ENCODE assay signal across 16 cellular contexts in the genomic region with DNA sequence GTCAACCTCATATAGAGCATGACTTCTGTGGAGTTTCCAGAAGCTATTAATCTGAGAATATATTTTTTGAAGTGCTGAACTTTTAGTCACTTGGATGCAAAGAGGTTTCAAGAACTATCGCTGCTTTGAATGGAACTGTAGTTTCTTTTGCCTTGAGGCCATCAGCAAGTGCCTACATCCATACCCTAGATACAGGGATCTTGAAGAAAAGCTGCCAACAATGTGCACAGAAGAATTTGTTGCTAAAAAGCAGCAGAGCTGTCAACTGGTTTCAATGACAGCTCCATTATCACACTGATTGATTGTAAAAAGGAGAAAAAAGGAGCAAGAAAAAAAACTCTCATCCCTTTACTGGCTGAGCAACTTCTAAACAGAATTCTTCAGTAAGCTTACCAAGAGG.
DNase-seq lines count a peak whose midpoint lies in the region; ATAC-seq and TF ChIP-seq lines count a peak whose summit lies in the region.
"Had no signal": no experiment of that assay in that cellular context is flagged by ENCODE, and none has a peak within 500 bp of the region (broad histone marks: within the 10 kb centered on the region; RNA-seq: fewer than 3 reads in every experiment).

No MANE protein-coding gene starts in this region.

- H3K4me3 Mint-ChIP-seq in neural crest cell = peak overlapping the region; percentile 1
- H3K4me3 Mint-ChIP-seq: CD4-positive, CD25-positive, alpha-beta regulatory T cell; CD8-positive, alpha-beta memory T cell; H9 had no signal

- H3K27me3 Mint-ChIP-seq in neural crest cell (ENCODE audit: low read depth) = no peaks in the 10 kb centered on the region
- H3K27me3 Mint-ChIP-seq: CD4-positive, CD25-positive, alpha-beta regulatory T cell; CD8-positive, alpha-beta memory T cell had no signal

- no peak overlapping the region for H3K27ac Mint-ChIP-seq in neural crest cell (ENCODE audit: unreplicated experiment)
- H3K27ac Mint-ChIP-seq: CD4-positive, CD25-positive, alpha-beta regulatory T cell; CD8-positive, alpha-beta memory T cell; H9 had no signal

- DNase-seq in DMS79 (lab: John Stamatoyannopoulos, UW) = peak; percentile 14
- peak; percentile 84 for DNase-seq in SK-MEL-5 (ENCODE audit: low read depth, low spot score)
- peak; percentile 6 for DNase-seq in medulla oblongata (ENCODE audit: extremely low spot score)
- no peak for DNase-seq in neural crest cell (ENCODE audit: low read depth, low spot score)
- no peak for DNase-seq in epidermal melanocyte (ENCODE audit: insufficient read length, low spot score)
- DNase-seq in AG20443 (ENCODE audit: low spot score) = no peak
- DNase-seq: BE2C; C1 segment of cervical spinal cord; Caco-2; CD4-positive, CD25-positive, alpha-beta regulatory T cell; CD8-positive, alpha-beta memory T cell; GF-D8; H9 had no signal

- peaks cover 26% of the 10 kb centered on the region for H3K4me1 Mint-ChIP-seq in neural crest cell
- H3K4me1 Mint-ChIP-seq: CD4-positive, CD25-positive, alpha-beta regulatory T cell; CD8-positive, alpha-beta memory T cell; H9 had no signal

- in situ Hi-C loops in SK-MEL-5 (cut with HindIII; ENCODE audit: low pct_unique_long_range_greater_than_20kb, low sequenced_read_pairs) = no loop called here

- no peaks in the 10 kb centered on the region for H3K36me3 Mint-ChIP-seq in neural crest cell (ENCODE audit: low read depth)
- H3K36me3 Mint-ChIP-seq: CD4-positive, CD25-positive, alpha-beta regulatory T cell; CD8-positive, alpha-beta memory T cell had no signal

- no peaks in the 10 kb centered on the region for H3K9me3 Mint-ChIP-seq in neural crest cell
- H3K9me3 Mint-ChIP-seq: CD8-positive, alpha-beta memory T cell; H9 had no signal

- TF ChIP-seq CTCF in neural crest cell (conservative IDR thresholded peaks at IDR 0.05) = no peak

- ATAC-seq in esophagus mucosa (no peak), GM18520 (IDR thresholded peaks at IDR 0.05; ENCODE audit: unreplicated experiment) (no peak)
- ATAC-seq: HepG2 had no signal

Comparison
In these comparisons a context has a peak if more than half of its experiments do, and no peak if none do; other contexts are left out.
1. DNase-seq: peak in DMS79 (single experiment), SK-MEL-5 (single experiment) and medulla oblongata (single experiment); none in neural crest cell (single experiment), epidermal melanocyte (single experiment) and AG20443 (single experiment).